Comparison of ENCODE assay signal across 22 cellular contexts in the genomic region with DNA sequence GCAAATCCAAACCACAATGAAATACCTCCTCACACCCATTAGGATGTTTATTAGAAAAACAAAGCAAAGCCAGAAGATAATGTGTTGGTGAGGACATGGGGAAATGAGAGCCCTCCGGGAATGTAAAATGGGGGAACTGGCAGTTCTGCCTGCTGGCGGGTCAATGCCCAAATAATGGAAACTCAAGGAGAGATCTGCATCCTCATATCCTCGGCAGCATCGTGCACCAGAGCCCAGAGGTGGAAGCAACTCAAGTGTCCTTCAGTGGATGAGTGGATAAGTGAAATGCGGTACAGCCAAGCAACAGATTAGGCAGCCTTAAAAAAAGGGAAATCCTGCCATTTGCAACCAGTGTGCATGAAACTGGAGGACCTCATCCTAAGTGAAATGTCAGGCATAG.
"Had no signal": no experiment of that assay in that cellular context is flagged by ENCODE, and none has a peak within 500 bp of the region (broad histone marks: within the 10 kb centered on the region; RNA-seq: fewer than 3 reads in every experiment).

No MANE protein-coding gene starts in this region.

- H3K36me3 ChIP-seq: left lung, neural progenitor cell, thoracic aorta had no signal

- H3K27me3 ChIP-seq: neural progenitor cell had no signal

- H3K36me3 Mint-ChIP-seq: activated naive CD4-positive, alpha-beta T cell treated with anti-CD3 and anti-CD28 coated beads, Interleukin-2, amount 10 ng/mL, durations not matched to agents 7 days and 5 days; immature natural killer cell; neural progenitor cell; stimulated activated naive B cell treated with anti-CD40 and anti-IgM and Interleukin-4, amounts not matched to agents 10 μg/mL and 1 μg/mL and 100 μg/mL, for 72 hours; type B pancreatic cell had no signal

- ATAC-seq: activated CD4-positive, alpha-beta T cell treated with anti-CD3 and anti-CD28 coated beads for 36 hours; left lung; naive thymus-derived CD8-positive, alpha-beta T cell; stimulated activated naive B cell treated with anti-CD40 and anti-IgM and Interleukin-4, amounts not matched to agents 10 μg/mL and 1 μg/mL and 100 μg/mL, for 72 hours; T-helper 17 cell had no signal

- H3K4me3 ChIP-seq: hepatocyte, left lung, neural progenitor cell, thoracic aorta had no signal

- H3K4me1 ChIP-seq: left lung had no signal

- DNase-seq: activated B cell treated with CpG ODN at 0.5 μM for 24 hours; activated CD4-positive, alpha-beta T cell treated with anti-CD3 and anti-CD28 coated beads for 36 hours; activated CD4-positive, alpha-beta T cell treated with anti-CD3 and anti-CD28 coated beads, Interleukin-2, amount 50 U/mL, for 4 hours; activated effector memory CD4-positive, alpha-beta T cell treated with anti-CD3 and anti-CD28 coated beads, Interleukin-2, amount 50 U/mL, for 16 hours; activated naive CD4-positive, alpha-beta T cell treated with anti-CD3 and anti-CD28 coated beads, Interleukin-2, amount 10 ng/mL, durations not matched to agents 7 days and 5 days; activated T-cell treated with anti-CD3 and anti-CD28 coated beads for 4 hours; amygdala; dermis blood vessel endothelial cell; effector CD8-positive, alpha-beta T cell; glutamatergic neuron; immature natural killer cell; left lung; naive thymus-derived CD8-positive, alpha-beta T cell; stimulated activated CD4-positive, alpha-beta T cell treated with anti-CD3 and anti-CD28 coated beads, Interleukin-2, amount 100 ng/mL, for 48 hours; stimulated activated CD8-positive, alpha-beta memory T cell treated with anti-CD3 and anti-CD28 coated beads, Interleukin-4, amount 100 ng/mL, for 48 hours; stimulated activated naive B cell treated with anti-CD40 and anti-IgM and Interleukin-4, amounts not matched to agents 10 μg/mL and 1 μg/mL and 100 μg/mL, for 72 hours; T-helper 17 cell had no signal

- H3K4me2 ChIP-seq: hepatocyte, neural progenitor cell had no signal

- H3K9me3 Mint-ChIP-seq: activated naive CD4-positive, alpha-beta T cell treated with anti-CD3 and anti-CD28 coated beads, Interleukin-2, amount 10 ng/mL, durations not matched to agents 7 days and 5 days; immature natural killer cell; type B pancreatic cell had no signal

- H3K9me3 ChIP-seq: left lung, thoracic aorta had no signal

- H2AFZ ChIP-seq: hepatocyte, neural progenitor cell had no signal

- H3K27ac ChIP-seq: hepatocyte, left lung, neural progenitor cell, thoracic aorta had no signal

- H3K27ac Mint-ChIP-seq: activated B cell treated with CpG ODN at 0.5 μM for 24 hours; activated CD4-positive, alpha-beta T cell treated with anti-CD3 and anti-CD28 coated beads for 36 hours; activated naive CD4-positive, alpha-beta T cell treated with anti-CD3 and anti-CD28 coated beads, Interleukin-2, amount 10 ng/mL, durations not matched to agents 7 days and 5 days; immature natural killer cell; naive thymus-derived CD8-positive, alpha-beta T cell; neural progenitor cell; progenitor cell of endocrine pancreas; stimulated activated naive B cell treated with anti-CD40 and anti-IgM and Interleukin-4, amounts not matched to agents 10 μg/mL and 1 μg/mL and 100 μg/mL, for 72 hours; T-helper 17 cell; type B pancreatic cell had no signal

- H3K4me1 Mint-ChIP-seq: activated B cell treated with CpG ODN at 0.5 μM for 24 hours; activated CD4-positive, alpha-beta T cell treated with anti-CD3 and anti-CD28 coated beads for 36 hours; activated naive CD4-positive, alpha-beta T cell treated with anti-CD3 and anti-CD28 coated beads, Interleukin-2, amount 10 ng/mL, durations not matched to agents 7 days and 5 days; immature natural killer cell; stimulated activated naive B cell treated with anti-CD40 and anti-IgM and Interleukin-4, amounts not matched to agents 10 μg/mL and 1 μg/mL and 100 μg/mL, for 72 hours; T-helper 17 cell had no signal

- H3K79me2 ChIP-seq: hepatocyte had no signal

- H3K4me3 Mint-ChIP-seq: activated B cell treated with CpG ODN at 0.5 μM for 24 hours; activated CD4-positive, alpha-beta T cell treated with anti-CD3 and anti-CD28 coated beads for 36 hours; activated naive CD4-positive, alpha-beta T cell treated with anti-CD3 and anti-CD28 coated beads, Interleukin-2, amount 10 ng/mL, durations not matched to agents 7 days and 5 days; immature natural killer cell; naive thymus-derived CD8-positive, alpha-beta T cell; neural progenitor cell; stimulated activated naive B cell treated with anti-CD40 and anti-IgM and Interleukin-4, amounts not matched to agents 10 μg/mL and 1 μg/mL and 100 μg/mL, for 72 hours; T-helper 17 cell; type B pancreatic cell had no signal
